ENCODE assay signal across 18 cellular contexts in the genomic region with DNA sequence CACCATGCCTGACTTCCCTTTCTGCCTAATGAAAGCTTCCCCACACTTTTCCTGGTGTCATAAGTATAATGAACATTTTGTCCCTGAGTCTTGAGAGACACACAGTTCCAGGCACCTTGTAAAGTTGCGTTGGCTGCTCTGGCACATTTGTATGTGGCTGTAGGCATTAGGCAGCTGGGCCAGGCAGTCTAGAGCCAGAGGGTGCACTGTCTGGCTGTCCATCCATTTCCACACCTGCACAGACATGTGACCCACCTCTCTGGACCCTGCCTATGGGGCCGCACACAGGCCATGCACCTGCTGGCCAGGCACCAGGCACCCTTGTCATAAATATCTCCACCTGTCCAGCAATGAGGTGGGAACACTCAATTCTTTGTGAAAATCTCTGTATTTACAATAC. TPM values are rescaled to one million over a fixed set of nuclear protein-coding genes. Genes with fewer than 3 reads are reported as not detected.
"Had no signal": no experiment of that assay in that cellular context is flagged by ENCODE, and none has a peak within 500 bp of the region (broad histone marks: within the 10 kb centered on the region; RNA-seq: fewer than 3 reads in every experiment).

No MANE protein-coding gene starts in this region.

- H3K9me3 Mint-ChIP-seq: activated CD4-positive, alpha-beta memory T cell treated with anti-CD3 and anti-CD28 coated beads, Interleukin-2, amount 10 ng/mL, durations not matched to agents 7 days and 5 days had no signal

- H3K4me3 Mint-ChIP-seq: activated CD4-positive, alpha-beta memory T cell treated with anti-CD3 and anti-CD28 coated beads, Interleukin-2, amount 10 ng/mL, durations not matched to agents 7 days and 5 days; immature natural killer cell; memory B cell; natural killer cell; T-helper 17 cell had no signal

- H3K4me1 Mint-ChIP-seq: activated CD4-positive, alpha-beta memory T cell treated with anti-CD3 and anti-CD28 coated beads, Interleukin-2, amount 10 ng/mL, durations not matched to agents 7 days and 5 days; immature natural killer cell; natural killer cell had no signal

- DNase-seq: activated CD4-positive, alpha-beta memory T cell treated with anti-CD3 and anti-CD28 coated beads, Interleukin-2, amount 10 ng/mL, durations not matched to agents 7 days and 5 days; activated gamma-delta T cell treated with Interleukin-2 at 50 U/mL for 16 hours; dermis blood vessel endothelial cell; immature natural killer cell; left colon; natural killer cell; stimulated activated CD4-positive, alpha-beta T cell treated with anti-CD3 and anti-CD28 coated beads, Interleukin-4, amount 100 ng/mL, for 24 hours; stimulated activated naive CD8-positive, alpha-beta T cell treated with anti-CD3 and anti-CD28 coated beads, Interleukin-15, Interleukin-2, amounts not matched to agents 100 U/mL and 50 U/mL, for 24 hours; T-helper 17 cell; WERI-Rb-1 had no signal

- H3K36me3 ChIP-seq: suprapubic skin, upper lobe of left lung, WERI-Rb-1 had no signal

- H3K27me3 Mint-ChIP-seq: activated CD4-positive, alpha-beta memory T cell treated with anti-CD3 and anti-CD28 coated beads, Interleukin-2, amount 10 ng/mL, durations not matched to agents 7 days and 5 days; T-helper 17 cell had no signal

- H3K9me3 ChIP-seq: suprapubic skin, upper lobe of left lung had no signal

- H3K4me3 ChIP-seq: skin epidermis, suprapubic skin, upper lobe of left lung had no signal

- FAIRE-seq: frontal cortex had no signal

- ATAC-seq: left colon; natural killer cell; stimulated activated naive CD8-positive, alpha-beta T cell treated with anti-CD3 and anti-CD28 coated beads, Interleukin-15, Interleukin-2, amounts not matched to agents 100 U/mL and 50 U/mL, for 24 hours; T-helper 17 cell had no signal

- H3K27ac ChIP-seq: skin epidermis, suprapubic skin, upper lobe of left lung, WERI-Rb-1 had no signal

- H3K36me3 Mint-ChIP-seq: natural killer cell had no signal

- H3K27me3 ChIP-seq: suprapubic skin, upper lobe of left lung had no signal

- H3K27ac Mint-ChIP-seq: activated CD4-positive, alpha-beta memory T cell treated with anti-CD3 and anti-CD28 coated beads, Interleukin-2, amount 10 ng/mL, durations not matched to agents 7 days and 5 days; immature natural killer cell; memory B cell; natural killer cell; T-helper 17 cell had no signal

RNA-seq across cellular contexts. Expression of a gene that starts 54.7 kb away (rescaled TPM):
- total RNA-seq: activated CD4-positive, alpha-beta memory T cell treated with anti-CD3 and anti-CD28 coated beads, Interleukin-2, amount 10 ng/mL, durations not matched to agents 7 days and 5 days; cerebellum; dermis blood vessel endothelial cell; epithelial cell of proximal tubule; frontal cortex; left colon; natural killer cell; suprapubic skin; T-helper 17 cell; upper lobe of left lung had no signal
- polyA plus RNA-seq: aorta, immature natural killer cell had no signal
